24 cellular contexts compared by ENCODE assay signal in the genomic region with DNA sequence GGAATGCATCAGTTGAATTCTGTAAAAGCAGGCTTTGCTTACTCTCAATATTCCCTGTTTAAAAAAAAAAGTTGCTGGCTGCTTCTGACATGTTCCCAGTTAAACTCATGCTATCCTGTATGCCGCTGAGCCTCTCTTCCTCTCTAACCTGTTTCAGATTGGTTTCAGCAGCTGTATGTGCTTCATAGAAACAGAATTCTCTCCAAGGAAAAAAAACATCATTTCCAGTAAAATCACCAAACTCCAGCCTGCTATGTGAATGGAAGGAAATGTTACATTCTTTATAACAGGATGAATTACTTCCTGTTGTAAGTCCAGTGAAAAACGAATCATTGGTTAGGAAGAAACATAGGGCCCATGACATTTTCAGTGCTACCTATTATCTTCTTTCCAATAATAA. TPM values are rescaled to one million over a fixed set of nuclear protein-coding genes. Genes with fewer than 3 reads are reported as not detected.
DNase-seq lines count a peak whose midpoint lies in the region; ATAC-seq, FAIRE-seq and TF ChIP-seq lines count a peak whose summit lies in the region.
"Had no signal": no experiment of that assay in that cellular context is flagged by ENCODE, and none has a peak within 500 bp of the region (broad histone marks: within the 10 kb centered on the region; RNA-seq: fewer than 3 reads in every experiment).

No MANE protein-coding gene starts in this region.

- TF ChIP-seq CTCF in cardiac fibroblast (IDR thresholded peaks at IDR 0.05; ENCODE audit: low read depth, low read length) (no peak), fibroblast of the aortic adventitia (IDR thresholded peaks at IDR 0.05; ENCODE audit: insufficient read depth, low read length) (no peak)

- no peak for TF ChIP-seq POLR2A in H54 (IDR thresholded peaks at IDR 0.05; ENCODE audit: low read depth, low read length)

- ATAC-seq in GM18519 (IDR thresholded peaks at IDR 0.05; ENCODE audit: low FRiP score, unreplicated experiment) (no peak), GM21423 (IDR thresholded peaks at IDR 0.05; ENCODE audit: unreplicated experiment) (no peak)
- ATAC-seq: PC-3 had no signal

- FAIRE-seq in H54 (lab: Jason Lieb, UNC), result peak; percentile 74
- FAIRE-seq: A204.1 had no signal

- H3K4me3 ChIP-seq in cardiac fibroblast (replicated peaks in 1 of 2; ENCODE audit: low read depth in 2 of 2, low read length in 2 of 2) (no peak overlapping the region), fibroblast of the aortic adventitia (ENCODE audit: low read depth, low read length) (no peak overlapping the region)
- H3K4me3 ChIP-seq: BLaER1 had no signal

- DNase-seq in H54 (ENCODE audit: insufficient read length, low spot score) (no peak), cardiac fibroblast (ENCODE audit: low read depth in 2 of 2) (peak; percentile 54 to 62), fibroblast of the aortic adventitia (ENCODE audit: low read depth) (peak; percentile 66), pulmonary artery endothelial cell (ENCODE audit: low read depth, low spot score) (peak; percentile 64), kidney glomerular epithelial cell (lab: John Stamatoyannopoulos, UW) (no peak)
- DNase-seq in activated CD4-positive, alpha-beta T cell treated with anti-CD3 and anti-CD28 coated beads for 1 hour, result no peak
- DNase-seq: CD4-positive, alpha-beta memory T cell; DMS153; GF-D8; MV-4-11; NCI-H1417; NCI-H187; NCI-H345; NCI-H524 treated with DMSO at 0.1 percent for 48 hours; PC-3; RPMI8226; SHP77 treated with DMSO at 0.1 percent for 48 hours had no signal

RNA-seq across cellular contexts. Expression of a gene that starts 25.7 kb away (rescaled TPM):
- total RNA-seq in fibroblast of the aortic adventitia (ENCODE audit: low replicate concordance) (not detected in 2 replicates), pulmonary artery endothelial cell (not detected in 2 replicates)
- total RNA-seq: CD4-positive, alpha-beta memory T cell; Daoy; H4; HT-29; PC-3 had no signal

Comparison
In these comparisons a context has a peak if more than half of its experiments do, and no peak if none do; other contexts are left out.
1. DNase-seq: peak in cardiac fibroblast (2 of 2), fibroblast of the aortic adventitia (single experiment) and pulmonary artery endothelial cell (single experiment); none in H54 (single experiment), activated CD4-positive, alpha-beta T cell treated with anti-CD3 and anti-CD28 coated beads for 1 hour (single experiment) and kidney glomerular epithelial cell (single experiment).